Comparison of ENCODE assay signal across 8 cellular contexts in genomic region chr20:49712918-49713778, GRCh38. TPM values are rescaled to one million over a fixed set of nuclear protein-coding genes. Genes with fewer than 3 reads are reported as not detected.
DNase-seq lines count a peak whose midpoint lies in the region; ATAC-seq, FAIRE-seq and TF ChIP-seq lines count a peak whose summit lies in the region.

No MANE protein-coding gene starts in this region.

- peaks cover 57 to 60% of the 10 kb centered on the region in 2 donors for H3K4me1 Mint-ChIP-seq in immature natural killer cell

- H3K9me3 Mint-ChIP-seq in immature natural killer cell, result no peaks in the 10 kb centered on the region

- peak overlapping the region; percentile 75 to 95 (median 87) for H3K27ac Mint-ChIP-seq in immature natural killer cell

- in situ Hi-C loops in brain microvascular endothelial cell (cut with HindIII; ENCODE audit: low pct_ligation_motif_present, low sequenced_read_pairs), result no loop called here

- H3K36me3 ChIP-seq in BJ (ENCODE audit: control insufficient read depth, insufficient read depth, low read length), result no peaks in the 10 kb centered on the region
- H3K36me3 ChIP-seq in brain microvascular endothelial cell (replicated peaks), result no peaks in the 10 kb centered on the region

- TF ChIP-seq CTCF in BJ (IDR thresholded peaks at IDR 0.05; ENCODE audit: insufficient read depth, low read depth, low read length), result no peak
- no peak for TF ChIP-seq CTCF in brain microvascular endothelial cell (IDR thresholded peaks at IDR 0.05; ENCODE audit: low read depth, low read length, missing control alignments)

- H3K27ac ChIP-seq in brain microvascular endothelial cell, result peak overlapping the region; percentile 59

- CTCF ChIA-PET in BJ (lab: Yijun Ruan, JAX), result interaction anchor here (1.2 kb wide), 1 partner anchor 17 kb away, joined by 3 read pairs; no protein-coding TSS in a partner anchor

- H3K27me3 ChIP-seq in BJ (ENCODE audit: control insufficient read depth, insufficient read depth, low read length) (no peaks in the 10 kb centered on the region), brain microvascular endothelial cell (replicated peaks) (no peaks in the 10 kb centered on the region)

- FAIRE-seq in GM19239 (lab: Jason Lieb, UNC), result no peak

- H3K36me3 Mint-ChIP-seq in immature natural killer cell, result no peaks in the 10 kb centered on the region

- H3K4me3 ChIP-seq in BJ (ENCODE audit: low read depth, low read length), result peak overlapping the region; percentile 94
- peak overlapping the region; percentile 82 for H3K4me3 ChIP-seq in brain microvascular endothelial cell (ENCODE audit: low read depth, low read length)

- POLR2A ChIA-PET in BJ (lab: Charles Lee), result no interaction called here

- H3K27me3 Mint-ChIP-seq in immature natural killer cell (ENCODE audit: low read depth in 3 of 3), result peaks cover 2 to 8% (median 3%) of the 10 kb centered on the region in 3 donors

- H3K4me3 Mint-ChIP-seq in immature natural killer cell, result peak overlapping the region; percentile 89 to 94 (median 92)

- DNase-seq in BJ (ENCODE audit: low read depth) (no peak), GM19238 (ENCODE audit: insufficient read length, low spot score) (peak; percentile 26), SKM-1 treated with dmso at 0.1 percent for 144 hours (lab: John Stamatoyannopoulos, UW; ENCODE audit: unreplicated experiment) (peak; percentile 77), brain microvascular endothelial cell (no peak), immature natural killer cell (no peak), GM19239 (ENCODE audit: insufficient read length, low spot score) (no peak)
- DNase-seq in stimulated activated CD4-positive, alpha-beta T cell treated with anti-CD3 and anti-CD28 coated beads, Interleukin-2, amount 100 ng/mL, for 24 hours, result peak; percentile 43 to 46

- ATAC-seq in HG03354 (IDR thresholded peaks at IDR 0.05; ENCODE audit: poor library complexity, severe bottlenecking, unreplicated experiment), result peak; percentile 55

RNA-seq across cellular contexts. Expression of gene B4GALT5, which starts 0.5 kb away (rescaled TPM):
- 26.7 and 32.5 TPM in 2 replicates for polyA plus RNA-seq in BJ (2011; rRNA removed)
- 18.6 and 24.8 TPM in 2 replicates for polyA minus RNA-seq in BJ (2011; rRNA and poly(A)+ RNA removed)
- 1 to 10 TPM in 2 of 3 donors, under 1 TPM in 1; 0.35 to 3.2 (median 2.8) TPM for polyA plus RNA-seq in immature natural killer cell

Comparison
In these comparisons a context has a peak if more than half of its experiments do, and no peak if none do; other contexts are left out.
1. DNase-seq: peak in GM19238 (single experiment), SKM-1 treated with dmso at 0.1 percent for 144 hours (single experiment) and stimulated activated CD4-positive, alpha-beta T cell treated with anti-CD3 and anti-CD28 coated beads, Interleukin-2, amount 100 ng/mL, for 24 hours (2 of 2); none in BJ (single experiment), brain microvascular endothelial cell (single experiment), immature natural killer cell (0 of 3) and GM19239 (single experiment).